In the genomic region with DNA sequence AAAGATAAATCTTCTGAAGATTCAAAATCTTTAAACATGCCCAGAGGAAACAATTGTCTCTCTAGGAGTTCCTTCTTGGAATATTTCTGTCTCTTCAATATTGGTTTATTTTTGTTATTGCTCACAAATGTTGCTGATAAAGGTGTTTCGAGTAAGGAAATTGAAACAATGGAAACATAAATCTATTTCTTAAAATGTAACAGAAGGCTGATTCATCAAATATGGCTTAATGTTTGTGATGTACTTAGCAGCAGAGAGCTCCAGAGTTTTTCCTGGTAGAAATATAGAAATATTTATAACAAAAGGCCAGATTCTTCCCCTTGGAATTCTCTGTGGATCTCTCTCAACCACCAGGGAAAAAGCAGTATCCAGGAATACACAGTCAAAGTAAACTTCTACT, we compare ENCODE assay signal across 1 cellular context.
TF ChIP-seq lines count a peak whose summit lies in the region.

No MANE protein-coding gene starts in this region.

TF ChIP-seq in A549, 52 proteins besides CTCF, POLR2A, EP300 and RAD21 (continued from another document):
- TF ChIP-seq, protein P1, sequence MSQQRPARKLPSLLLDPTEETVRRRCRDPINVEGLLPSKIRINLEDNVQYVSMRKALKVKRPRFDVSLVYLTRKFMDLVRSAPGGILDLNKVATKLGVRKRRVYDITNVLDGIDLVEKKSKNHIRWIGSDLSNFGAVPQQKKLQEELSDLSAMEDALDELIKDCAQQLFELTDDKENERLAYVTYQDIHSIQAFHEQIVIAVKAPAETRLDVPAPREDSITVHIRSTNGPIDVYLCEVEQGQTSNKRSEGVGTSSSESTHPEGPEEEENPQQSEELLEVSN (IDR thresholded peaks at IDR 0.05; ENCODE audit: borderline replicate concordance, low read depth): no peak
TF ChIP-seq in A549: peak in this region for 1.
